In the genomic region with DNA sequence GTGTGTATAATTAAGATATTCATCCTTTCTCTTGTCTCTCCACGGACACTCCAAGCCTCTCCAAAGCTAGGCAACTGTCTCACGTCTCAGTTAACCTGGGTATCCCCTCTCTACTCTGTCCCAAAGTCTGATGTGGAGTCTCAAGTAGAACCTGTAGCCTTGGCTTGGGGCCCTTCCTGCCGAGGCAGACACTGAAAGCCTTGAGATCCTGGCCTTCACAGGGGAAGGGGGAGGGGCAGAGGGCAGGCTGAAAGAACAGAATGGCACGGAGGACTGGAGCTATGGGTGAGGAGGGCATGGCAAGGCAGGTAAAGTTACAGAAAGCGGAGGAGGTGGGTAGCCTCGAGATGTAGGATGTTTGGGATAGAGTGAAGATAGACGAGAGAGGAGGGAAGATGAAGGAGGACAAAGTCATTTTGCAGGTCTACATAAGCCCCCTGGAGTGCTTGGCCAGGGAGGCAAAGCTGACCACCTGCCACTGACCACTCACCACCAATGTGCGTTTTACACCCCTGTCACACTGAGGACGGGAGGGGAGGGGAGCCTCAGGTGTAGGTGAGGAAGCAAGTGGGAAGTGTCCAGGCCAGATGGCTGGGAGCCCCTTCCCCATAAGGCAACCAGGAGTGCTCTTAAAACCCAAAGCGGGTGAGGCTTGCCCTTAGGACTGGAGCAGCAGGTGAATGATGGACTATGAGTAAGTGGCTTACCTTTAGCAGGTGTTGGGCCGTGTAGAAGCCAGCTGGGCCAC, we compare ENCODE assay signal across 13 cellular contexts. TPM values are rescaled to one million over a fixed set of nuclear protein-coding genes. Genes with fewer than 3 reads are reported as not detected.
DNase-seq lines count a peak whose midpoint lies in the region; ATAC-seq and TF ChIP-seq lines count a peak whose summit lies in the region.
"Had no signal": no experiment of that assay in that cellular context is flagged by ENCODE, and none has a peak within 500 bp of the region (broad histone marks: within the 10 kb centered on the region; RNA-seq: fewer than 3 reads in every experiment).

No MANE protein-coding gene starts in this region.

- intact Hi-C loops in activated CD4-positive, alpha-beta T cell treated with anti-CD3 and anti-CD28 coated beads, Interleukin-2, amount 10 ng/mL, durations not matched to agents 24 days and 14 days (cut with micrococcal nuclease), result loop anchor here (5.0 kb wide), 1 partner anchor 94 kb away; the partner anchor contains the start of gene NAT9
- intact Hi-C loops in spleen (cut with DNase I; ENCODE audit: low total_unique reads), result no loop called here

- no peak for ATAC-seq in T-helper 17 cell

- DNase-seq in activated CD4-positive, alpha-beta T cell treated with anti-CD3 and anti-CD28 coated beads, Interleukin-2, amount 10 ng/mL, durations not matched to agents 24 days and 14 days, result no peak
- DNase-seq in activated CD4-positive, alpha-beta T cell treated with anti-CD3 and anti-CD28 coated beads for 4 hours, result no peak
- DNase-seq in T-helper 17 cell (no peak), fibroblast of pulmonary artery (ENCODE audit: low read depth) (no peak), spleen (no peak), iPS-NIHi11 (ENCODE audit: low spot score) (no peak), LoVo (ENCODE audit: low spot score) (no peak)
- no peak for DNase-seq in NK-92 treated with Interleukin-12 subunit alpha and Interleukin-12 subunit beta, amount 100 ng/mL, for 24 hours (lab: John Stamatoyannopoulos, UW)
- DNase-seq: brain microvascular endothelial cell, small intestine, upper lobe of left lung had no signal

- H3K9me3 ChIP-seq in T-helper 17 cell (ENCODE audit: control insufficient read depth, low read length, poor library complexity, severe bottlenecking) (no peaks in the 10 kb centered on the region), spleen (no peaks in the 10 kb centered on the region)
- H3K9me3 ChIP-seq: upper lobe of left lung had no signal

- H3K4me3 ChIP-seq in fibroblast of pulmonary artery (replicated peaks; ENCODE audit: low read depth, low read length) (peak overlapping the region; percentile 79), spleen (peak overlapping the region in 7 of 8 donors; percentile 45 to 82 (median 65))

- H3K27me3 ChIP-seq in spleen (replicated peaks in 1 of 7), result no peaks in the 10 kb centered on the region
- H3K27me3 ChIP-seq: brain microvascular endothelial cell, upper lobe of left lung had no signal

- peaks cover 32% of the 10 kb centered on the region for H3K4me1 Mint-ChIP-seq in activated CD4-positive, alpha-beta T cell treated with anti-CD3 and anti-CD28 coated beads, Interleukin-2, amount 10 ng/mL, durations not matched to agents 24 days and 14 days
- peaks cover 33% of the 10 kb centered on the region for H3K4me1 Mint-ChIP-seq in T-helper 17 cell

- TF ChIP-seq CTCF in fibroblast of pulmonary artery (IDR thresholded peaks at IDR 0.05; ENCODE audit: low read length, missing control alignments) (no peak), spleen (IDR thresholded peaks at IDR 0.05 in 8 of 11, conservative IDR thresholded peaks at IDR 0.05 in 3 of 11) (no peak)

- H3K36me3 Mint-ChIP-seq in activated CD4-positive, alpha-beta T cell treated with anti-CD3 and anti-CD28 coated beads, Interleukin-2, amount 10 ng/mL, durations not matched to agents 24 days and 14 days (ENCODE audit: low read depth), result peaks cover 13% of the 10 kb centered on the region
- no peaks in the 10 kb centered on the region for H3K36me3 Mint-ChIP-seq in T-helper 17 cell (ENCODE audit: low read depth)

- no peaks in the 10 kb centered on the region for H3K27me3 Mint-ChIP-seq in activated CD4-positive, alpha-beta T cell treated with anti-CD3 and anti-CD28 coated beads, Interleukin-2, amount 10 ng/mL, durations not matched to agents 24 days and 14 days
- no peaks in the 10 kb centered on the region for H3K27me3 Mint-ChIP-seq in T-helper 17 cell

- peaks cover 3 to 72% (median 50%) of the 10 kb centered on the region in 6 donors for H3K4me1 ChIP-seq in spleen

- H3K36me3 ChIP-seq in spleen, result peaks cover 0 to 4% (median 1%) of the 10 kb centered on the region in 6 donors
- H3K36me3 ChIP-seq: brain microvascular endothelial cell, upper lobe of left lung had no signal

- no peak for TF ChIP-seq POLR2A in spleen (IDR thresholded peaks at IDR 0.05)

- H3K27ac ChIP-seq in spleen, result peak overlapping the region in 5 of 8 donors; percentile 35 to 95 (median 55)
- H3K27ac ChIP-seq: brain microvascular endothelial cell had no signal

- peak overlapping the region; percentile 89 for H3K4me3 Mint-ChIP-seq in activated CD4-positive, alpha-beta T cell treated with anti-CD3 and anti-CD28 coated beads, Interleukin-2, amount 10 ng/mL, durations not matched to agents 24 days and 14 days
- H3K4me3 Mint-ChIP-seq in T-helper 17 cell, result peak overlapping the region; percentile 97

- H3K9me3 Mint-ChIP-seq in activated CD4-positive, alpha-beta T cell treated with anti-CD3 and anti-CD28 coated beads, Interleukin-2, amount 10 ng/mL, durations not matched to agents 24 days and 14 days, result no peaks in the 10 kb centered on the region
- H3K9me3 Mint-ChIP-seq: CD14-positive monocyte had no signal

- WGBS in spleen, 5 donors, result 66 to 82% (median 79%) methylated on average over 11 of the region's 11 CpGs

- H3K27ac Mint-ChIP-seq in activated CD4-positive, alpha-beta T cell treated with anti-CD3 and anti-CD28 coated beads, Interleukin-2, amount 10 ng/mL, durations not matched to agents 24 days and 14 days, result no peak overlapping the region
- peak overlapping the region; percentile 92 for H3K27ac Mint-ChIP-seq in T-helper 17 cell

RNA-seq across cellular contexts. Expression of gene FDXR, which starts 1.3 kb away (rescaled TPM):
- 18.8 and 20.5 TPM in 2 replicates for total RNA-seq in activated CD4-positive, alpha-beta T cell treated with anti-CD3 and anti-CD28 coated beads, Interleukin-2, amount 10 ng/mL, durations not matched to agents 24 days and 14 days
- 1 to 10 TPM; 4.5 to 8.7 TPM for total RNA-seq in T-helper 17 cell
- total RNA-seq in spleen, result 100 to 1,000 TPM in 1 of 7 donors, 10 to 100 TPM in 6; 17.7 to 114 (median 41.3) TPM
- polyA plus RNA-seq in spleen, result 10 to 100 TPM; 13.6 to 66.1 (median 17.9) TPM

RNA-seq across cellular contexts. Expression of gene GRIN2C, which starts 11.8 kb away (rescaled TPM):
- total RNA-seq in activated CD4-positive, alpha-beta T cell treated with anti-CD3 and anti-CD28 coated beads, Interleukin-2, amount 10 ng/mL, durations not matched to agents 24 days and 14 days, result 0.05 and 0.19 TPM in 2 replicates
- total RNA-seq in T-helper 17 cell (not detected), spleen (1 to 10 TPM in 1 of 7 donors, under 1 TPM in 3, not detected in 3; 0.17 to 1.5 (median 0.43) TPM)
- under 1 TPM in 2 of 3 donors, not detected in 1; 0.02 to 0.16 TPM for polyA plus RNA-seq in spleen
- polyA plus RNA-seq: CD14-positive monocyte had no signal

RNA-seq across cellular contexts. Expression of gene FADS6, which starts 21.9 kb away (rescaled TPM):
- not detected in 2 replicates for total RNA-seq in activated CD4-positive, alpha-beta T cell treated with anti-CD3 and anti-CD28 coated beads, Interleukin-2, amount 10 ng/mL, durations not matched to agents 24 days and 14 days
- total RNA-seq in T-helper 17 cell (not detected), spleen (1 to 10 TPM; 1.5 to 8.8 (median 5.4) TPM)
- polyA plus RNA-seq in spleen, result 1 to 10 TPM in 1 of 3 donors, under 1 TPM in 2; 0.13 to 2.4 (median 0.61) TPM
- total RNA-seq: T-helper 1 cell treated with Interleukin-12 subunit alpha and Interleukin-12 subunit beta and Interleukin-4 antibody, amounts not matched to agents 30 ng/mL and 1 ng/mL, for 36 hours; upper lobe of left lung had no signal
- polyA plus RNA-seq: CD14-positive monocyte had no signal

RNA-seq across cellular contexts. Expression of gene USH1G, which starts 51.6 kb away (rescaled TPM):
- total RNA-seq in activated CD4-positive, alpha-beta T cell treated with anti-CD3 and anti-CD28 coated beads, Interleukin-2, amount 10 ng/mL, durations not matched to agents 24 days and 14 days, result not detected in 2 replicates
- not detected for total RNA-seq in T-helper 17 cell
- total RNA-seq in spleen, result not detected
- polyA plus RNA-seq in spleen, result not detected
- total RNA-seq: T-helper 1 cell treated with Interleukin-12 subunit alpha and Interleukin-12 subunit beta and Interleukin-4 antibody, amounts not matched to agents 30 ng/mL and 1 ng/mL, for 36 hours had no signal
- polyA plus RNA-seq: CD14-positive monocyte had no signal

RNA-seq across cellular contexts. Expression of gene OTOP2, which starts 52.6 kb away (rescaled TPM):
- not detected in 2 replicates for total RNA-seq in activated CD4-positive, alpha-beta T cell treated with anti-CD3 and anti-CD28 coated beads, Interleukin-2, amount 10 ng/mL, durations not matched to agents 24 days and 14 days
- total RNA-seq in T-helper 17 cell (not detected), spleen (not detected)
- polyA plus RNA-seq in spleen, result not detected
- total RNA-seq: T-helper 1 cell treated with Interleukin-12 subunit alpha and Interleukin-12 subunit beta and Interleukin-4 antibody, amounts not matched to agents 30 ng/mL and 1 ng/mL, for 36 hours; upper lobe of left lung had no signal
- polyA plus RNA-seq: CD14-positive monocyte had no signal
